1 cellular context compared by ENCODE assay signal in genomic region chr7:157000741-157001653, GRCh38.
TF ChIP-seq lines count a peak whose summit lies in the region.

No MANE protein-coding gene starts in this region.

TF ChIP-seq in K562, 482 proteins besides CTCF, POLR2A, EP300 and RAD21 (continued from another document):
- TF ChIP-seq USF2 (CRISPR knock-in tag; IDR thresholded peaks at IDR 0.05) (no peak), MCM2 (IDR thresholded peaks at IDR 0.05; ENCODE audit: low read depth) (no peak), NCOR1 (IDR thresholded peaks at IDR 0.05) (no peak), HES1 (IDR thresholded peaks at IDR 0.05; ENCODE audit: low read depth) (no peak), CTBP1 (IDR thresholded peaks at IDR 0.05; ENCODE audit: borderline replicate concordance) (no peak), ZNF707 (CRISPR knock-in tag; conservative IDR thresholded peaks at IDR 0.05) (no peak), RBM14 (IDR thresholded peaks at IDR 0.05; ENCODE audit: borderline replicate concordance, insufficient read depth, low read depth, low read length) (no peak), SAFB2 (IDR thresholded peaks at IDR 0.05; ENCODE audit: borderline replicate concordance, low read depth, low read length, severe bottlenecking) (no peak), ZC3H4 (CRISPR knock-in tag; IDR thresholded peaks at IDR 0.05; ENCODE audit: borderline replicate concordance) (no peak), TEAD4 (IDR thresholded peaks at IDR 0.05; ENCODE audit: low read length) (0 out of 2 replicates have a peak, but pooled peaks have one; percentile 12), TEAD4 (CRISPR knock-in tag; IDR thresholded peaks at IDR 0.05; ENCODE audit: borderline replicate concordance) (no peak), CEBPB (tag; IDR thresholded peaks at IDR 0.05) (peak; percentile 82), ESRRB (CRISPR knock-in tag; IDR thresholded peaks at IDR 0.05; ENCODE audit: borderline replicate concordance) (no peak), TOE1 (IDR thresholded peaks at IDR 0.05; ENCODE audit: borderline replicate concordance) (no peak), TOE1 (CRISPR knock-in tag; IDR thresholded peaks at IDR 0.05; ENCODE audit: borderline replicate concordance, low read depth) (no peak), TBL1XR1 (IDR thresholded peaks at IDR 0.05; ENCODE audit: low read length in 2 of 2) (no peak), TARDBP (IDR thresholded peaks at IDR 0.05) (no peak), GABPB1 (CRISPR knock-in tag; IDR thresholded peaks at IDR 0.05) (no peak), CHCHD3 (CRISPR knock-in tag; IDR thresholded peaks at IDR 0.05) (no peak), ZNF146 (CRISPR knock-in tag; IDR thresholded peaks at IDR 0.05; ENCODE audit: unreplicated experiment) (no peak), NR2F6 (CRISPR knock-in tag; IDR thresholded peaks at IDR 0.05) (no peak), TAF1 (IDR thresholded peaks at IDR 0.05; ENCODE audit: control insufficient read depth, extremely low read depth, insufficient read depth, low read length, severe bottlenecking) (no peak), DACH1 (IDR thresholded peaks at IDR 0.05; ENCODE audit: partially characterized antibody) (no peak), ZNF12 (CRISPR knock-in tag; IDR thresholded peaks at IDR 0.05) (no peak), ETV1 (tag; conservative IDR thresholded peaks at IDR 0.05; ENCODE audit: low read depth) (peak; percentile 51; the same call in 1 of the 2 replicates), ARNT (IDR thresholded peaks at IDR 0.05) (peak in 1 of 2 experiments; percentile 43; a peak in 1 of 4 replicates), CBX5 (IDR thresholded peaks at IDR 0.05; ENCODE audit: borderline replicate concordance, low read depth) (no peak), ZNF280B (CRISPR knock-in tag; IDR thresholded peaks at IDR 0.05) (no peak), ZFX (CRISPR knock-in tag; IDR thresholded peaks at IDR 0.05) (peak; percentile 5; the same call in 1 of the 2 replicates), GMEB1 (CRISPR knock-in tag; IDR thresholded peaks at IDR 0.05) (no peak), MYC (IDR thresholded peaks at IDR 0.05; ENCODE audit: low read depth, low read length) (peak; percentile 73; the same call in 1 of the 2 replicates), MYC (CRISPR knock-in tag; IDR thresholded peaks at IDR 0.05; ENCODE audit: borderline replicate concordance, low read depth) (no peak; the same call in 1 of the 2 replicates), HNRNPL (IDR thresholded peaks at IDR 0.05; ENCODE audit: low read depth, low read length) (no peak), NFXL1 (CRISPR knock-in tag; IDR thresholded peaks at IDR 0.05) (no peak), BRD9 (IDR thresholded peaks at IDR 0.05; ENCODE audit: low read depth, partially characterized antibody) (no peak), FIP1L1 (IDR thresholded peaks at IDR 0.05; ENCODE audit: low read depth, low read length, poor library complexity, severe bottlenecking) (no peak), CREB3L1 (IDR thresholded peaks at IDR 0.05; ENCODE audit: borderline replicate concordance, low read depth) (no peak), CBFB (CRISPR knock-in tag; IDR thresholded peaks at IDR 0.05) (no peak), ZNF253 (CRISPR knock-in tag; conservative IDR thresholded peaks at IDR 0.05) (no peak), ELF1 (tag; IDR thresholded peaks at IDR 0.05) (no peak; the same call in 1 of the 2 replicates), HCFC1 (IDR thresholded peaks at IDR 0.05; ENCODE audit: low read depth, low read length) (no peak), NEUROD1 (IDR thresholded peaks at IDR 0.05; ENCODE audit: borderline replicate concordance, low read depth, low read length, partially characterized antibody) (no peak), ZNF696 (CRISPR knock-in tag; conservative IDR thresholded peaks at IDR 0.05) (no peak), PHTF2 (CRISPR knock-in tag; IDR thresholded peaks at IDR 0.05) (no peak)
- TF ChIP-seq, protein P1, sequence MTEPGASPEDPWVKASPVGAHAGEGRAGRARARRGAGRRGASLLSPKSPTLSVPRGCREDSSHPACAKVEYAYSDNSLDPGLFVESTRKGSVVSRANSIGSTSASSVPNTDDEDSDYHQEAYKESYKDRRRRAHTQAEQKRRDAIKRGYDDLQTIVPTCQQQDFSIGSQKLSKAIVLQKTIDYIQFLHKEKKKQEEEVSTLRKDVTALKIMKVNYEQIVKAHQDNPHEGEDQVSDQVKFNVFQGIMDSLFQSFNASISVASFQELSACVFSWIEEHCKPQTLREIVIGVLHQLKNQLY (CRISPR knock-in tag; conservative IDR thresholded peaks at IDR 0.05) = no peak
- TF ChIP-seq, protein P2, sequence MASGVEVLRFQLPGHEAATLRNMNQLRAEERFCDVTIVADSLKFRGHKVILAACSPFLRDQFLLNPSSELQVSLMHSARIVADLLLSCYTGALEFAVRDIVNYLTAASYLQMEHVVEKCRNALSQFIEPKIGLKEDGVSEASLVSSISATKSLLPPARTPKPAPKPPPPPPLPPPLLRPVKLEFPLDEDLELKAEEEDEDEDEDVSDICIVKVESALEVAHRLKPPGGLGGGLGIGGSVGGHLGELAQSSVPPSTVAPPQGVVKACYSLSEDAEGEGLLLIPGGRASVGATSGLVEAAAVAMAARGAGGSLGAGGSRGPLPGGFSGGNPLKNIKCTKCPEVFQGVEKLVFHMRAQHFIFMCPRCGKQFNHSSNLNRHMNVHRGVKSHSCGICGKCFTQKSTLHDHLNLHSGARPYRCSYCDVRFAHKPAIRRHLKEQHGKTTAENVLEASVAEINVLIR (CRISPR knock-in tag; IDR thresholded peaks at IDR 0.05) = no peak
- TF ChIP-seq, protein P3, sequence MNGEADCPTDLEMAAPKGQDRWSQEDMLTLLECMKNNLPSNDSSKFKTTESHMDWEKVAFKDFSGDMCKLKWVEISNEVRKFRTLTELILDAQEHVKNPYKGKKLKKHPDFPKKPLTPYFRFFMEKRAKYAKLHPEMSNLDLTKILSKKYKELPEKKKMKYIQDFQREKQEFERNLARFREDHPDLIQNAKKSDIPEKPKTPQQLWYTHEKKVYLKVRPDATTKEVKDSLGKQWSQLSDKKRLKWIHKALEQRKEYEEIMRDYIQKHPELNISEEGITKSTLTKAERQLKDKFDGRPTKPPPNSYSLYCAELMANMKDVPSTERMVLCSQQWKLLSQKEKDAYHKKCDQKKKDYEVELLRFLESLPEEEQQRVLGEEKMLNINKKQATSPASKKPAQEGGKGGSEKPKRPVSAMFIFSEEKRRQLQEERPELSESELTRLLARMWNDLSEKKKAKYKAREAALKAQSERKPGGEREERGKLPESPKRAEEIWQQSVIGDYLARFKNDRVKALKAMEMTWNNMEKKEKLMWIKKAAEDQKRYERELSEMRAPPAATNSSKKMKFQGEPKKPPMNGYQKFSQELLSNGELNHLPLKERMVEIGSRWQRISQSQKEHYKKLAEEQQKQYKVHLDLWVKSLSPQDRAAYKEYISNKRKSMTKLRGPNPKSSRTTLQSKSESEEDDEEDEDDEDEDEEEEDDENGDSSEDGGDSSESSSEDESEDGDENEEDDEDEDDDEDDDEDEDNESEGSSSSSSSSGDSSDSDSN (IDR thresholded peaks at IDR 0.05; ENCODE audit: borderline replicate concordance in 1 of 2, low read depth in 2 of 2, low read length in 2 of 2) = no peak
- TF ChIP-seq, protein P4, sequence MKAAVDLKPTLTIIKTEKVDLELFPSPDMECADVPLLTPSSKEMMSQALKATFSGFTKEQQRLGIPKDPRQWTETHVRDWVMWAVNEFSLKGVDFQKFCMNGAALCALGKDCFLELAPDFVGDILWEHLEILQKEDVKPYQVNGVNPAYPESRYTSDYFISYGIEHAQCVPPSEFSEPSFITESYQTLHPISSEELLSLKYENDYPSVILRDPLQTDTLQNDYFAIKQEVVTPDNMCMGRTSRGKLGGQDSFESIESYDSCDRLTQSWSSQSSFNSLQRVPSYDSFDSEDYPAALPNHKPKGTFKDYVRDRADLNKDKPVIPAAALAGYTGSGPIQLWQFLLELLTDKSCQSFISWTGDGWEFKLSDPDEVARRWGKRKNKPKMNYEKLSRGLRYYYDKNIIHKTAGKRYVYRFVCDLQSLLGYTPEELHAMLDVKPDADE (conservative IDR thresholded peaks at IDR 0.05; ENCODE audit: control insufficient read depth, low read depth, low read length) = no peak
- TF ChIP-seq, protein P5, sequence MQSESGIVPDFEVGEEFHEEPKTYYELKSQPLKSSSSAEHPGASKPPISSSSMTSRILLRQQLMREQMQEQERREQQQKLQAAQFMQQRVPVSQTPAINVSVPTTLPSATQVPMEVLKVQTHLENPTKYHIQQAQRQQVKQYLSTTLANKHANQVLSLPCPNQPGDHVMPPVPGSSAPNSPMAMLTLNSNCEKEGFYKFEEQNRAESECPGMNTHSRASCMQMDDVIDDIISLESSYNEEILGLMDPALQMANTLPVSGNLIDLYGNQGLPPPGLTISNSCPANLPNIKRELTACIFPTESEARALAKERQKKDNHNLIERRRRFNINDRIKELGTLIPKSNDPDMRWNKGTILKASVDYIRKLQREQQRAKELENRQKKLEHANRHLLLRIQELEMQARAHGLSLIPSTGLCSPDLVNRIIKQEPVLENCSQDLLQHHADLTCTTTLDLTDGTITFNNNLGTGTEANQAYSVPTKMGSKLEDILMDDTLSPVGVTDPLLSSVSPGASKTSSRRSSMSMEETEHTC (IDR thresholded peaks at IDR 0.05) = no peak
- TF ChIP-seq, protein P6, sequence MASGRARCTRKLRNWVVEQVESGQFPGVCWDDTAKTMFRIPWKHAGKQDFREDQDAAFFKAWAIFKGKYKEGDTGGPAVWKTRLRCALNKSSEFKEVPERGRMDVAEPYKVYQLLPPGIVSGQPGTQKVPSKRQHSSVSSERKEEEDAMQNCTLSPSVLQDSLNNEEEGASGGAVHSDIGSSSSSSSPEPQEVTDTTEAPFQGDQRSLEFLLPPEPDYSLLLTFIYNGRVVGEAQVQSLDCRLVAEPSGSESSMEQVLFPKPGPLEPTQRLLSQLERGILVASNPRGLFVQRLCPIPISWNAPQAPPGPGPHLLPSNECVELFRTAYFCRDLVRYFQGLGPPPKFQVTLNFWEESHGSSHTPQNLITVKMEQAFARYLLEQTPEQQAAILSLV (tag; IDR thresholded peaks at IDR 0.05) = peak; percentile 59
